ENCODE assay signal across 8 cellular contexts in genomic region chr5:149550267-149550582, GRCh38. TPM values are rescaled to one million over a fixed set of nuclear protein-coding genes. Genes with fewer than 3 reads are reported as not detected.
DNase-seq lines count a peak whose midpoint lies in the region; ATAC-seq and TF ChIP-seq lines count a peak whose summit lies in the region.

No MANE protein-coding gene starts in this region.

- H3F3A ChIP-seq in GM23248 (ENCODE audit: insufficient read depth) = peaks cover 48% of the 10 kb centered on the region

- no peak for TF ChIP-seq CTCF in Peyer's patch (IDR thresholded peaks at IDR 0.05)

- TF ChIP-seq POLR2A in Peyer's patch (IDR thresholded peaks at IDR 0.05) = no peak

- peak; percentile 90 for DNase-seq in GM23248
- DNase-seq in Peyer's patch = no peak
- DNase-seq in NCI-H526 (lab: John Stamatoyannopoulos, UW) = no peak
- DNase-seq in kidney glomerular epithelial cell (lab: John Stamatoyannopoulos, UW) = no peak

- no peaks in the 10 kb centered on the region for H3K9me2 ChIP-seq in GM23248 (ENCODE audit: insufficient read depth)

- peaks cover 10% of the 10 kb centered on the region; the same call in 1 of the 2 replicates for H4K20me1 ChIP-seq in GM23248 (ENCODE audit: insufficient read depth)

- H3K27ac ChIP-seq in GM23248 = peak overlapping the region; percentile 96
- H3K27ac ChIP-seq in Peyer's patch = peak overlapping the region; percentile 92 to 99 (median 98)
- peak overlapping the region; percentile 91 for H3K27ac ChIP-seq in duodenal mucosa (ENCODE audit: low read depth, low read length)
- H3K27ac ChIP-seq in muscle layer of duodenum (ENCODE audit: low read length) = peak overlapping the region; percentile 97

- H3K9me3 ChIP-seq in GM23248 (ENCODE audit: low read depth) (no peaks in the 10 kb centered on the region), Peyer's patch (no peaks in the 10 kb centered on the region), duodenal mucosa (ENCODE audit: control insufficient read depth in 1 of 2, low read length in 2 of 2) (no peaks in the 10 kb centered on the region), muscle layer of duodenum (ENCODE audit: control insufficient read depth in 1 of 2, low read length in 2 of 2) (no peaks in the 10 kb centered on the region)

- H3K4me3 ChIP-seq in GM23248 (peak overlapping the region; percentile 98), Peyer's patch (peak overlapping the region; percentile 62 to 94 (median 72)), duodenal mucosa (ENCODE audit: low read depth in 1 of 2, low read length in 2 of 2) (peak overlapping the region; percentile 79 to 96), muscle layer of duodenum (ENCODE audit: low read depth in 1 of 2, low read length in 2 of 2) (peak overlapping the region; percentile 96 to 99)

- no peak overlapping the region for H2AFZ ChIP-seq in GM23248

- H3K9ac ChIP-seq in GM23248 (peak overlapping the region; percentile 100), duodenal mucosa (ENCODE audit: low read depth in 1 of 2, low read length in 2 of 2) (peak overlapping the region; percentile 94 to 100)

- peaks cover 70% of the 10 kb centered on the region for H3K79me2 ChIP-seq in GM23248 (ENCODE audit: insufficient read depth)

- H3K27me3 ChIP-seq in GM23248 (replicated peaks; ENCODE audit: insufficient read depth) (no peaks in the 10 kb centered on the region), Peyer's patch (no peaks in the 10 kb centered on the region), duodenal mucosa (ENCODE audit: control insufficient read depth in 1 of 2, insufficient read depth in 2 of 2, low read length in 2 of 2) (no peaks in the 10 kb centered on the region), muscle layer of duodenum (ENCODE audit: low read depth, low read length) (no peaks in the 10 kb centered on the region)

- 0 to 1% methylated on average over 12 of the region's 12 CpGs for WGBS in GM23248 (ENCODE audit: low coverage in 1 of 2, low lambda C conversion rate in 2 of 2, missing lambda C conversion rate in 2 of 2), 2 experiments

- H3K4me2 ChIP-seq in GM23248 (ENCODE audit: unreplicated experiment) = peak overlapping the region; percentile 97

- H3K4me1 ChIP-seq in GM23248 (ENCODE audit: insufficient read depth) = peaks cover 32% of the 10 kb centered on the region
- H3K4me1 ChIP-seq in Peyer's patch = peaks cover 0 to 35% (median 8%) of the 10 kb centered on the region in 4 donors
- peaks cover 20 to 31% of the 10 kb centered on the region in 2 donors for H3K4me1 ChIP-seq in duodenal mucosa (ENCODE audit: control insufficient read depth in 1 of 2, insufficient read depth in 2 of 2, low read length in 2 of 2)
- H3K4me1 ChIP-seq in muscle layer of duodenum (ENCODE audit: control insufficient read depth in 1 of 2, insufficient read depth in 2 of 2, low read length in 2 of 2) = peaks cover 12 to 37% of the 10 kb centered on the region in 2 donors

- in situ Hi-C loops in GM23248 (cut with MboI) = loop anchor here (5.0 kb wide), 1 partner anchor 108 kb away; no protein-coding TSS in a partner anchor

- H3K36me3 ChIP-seq in GM23248 (ENCODE audit: low read depth) (peaks cover 44% of the 10 kb centered on the region), Peyer's patch (peaks cover 0 to 27% (median 0%) of the 10 kb centered on the region in 3 donors), duodenal mucosa (ENCODE audit: control insufficient read depth in 1 of 2, insufficient read depth in 2 of 2, low read length in 2 of 2) (peaks cover 18 to 30% of the 10 kb centered on the region in 2 donors), muscle layer of duodenum (ENCODE audit: control insufficient read depth in 1 of 2, insufficient read depth in 2 of 2, low read length in 2 of 2) (peaks cover 5 to 38% of the 10 kb centered on the region in 2 donors)

- ATAC-seq in GM18519 (IDR thresholded peaks at IDR 0.05; ENCODE audit: low FRiP score, unreplicated experiment) (no peak), HG03097 (IDR thresholded peaks at IDR 0.05; ENCODE audit: low FRiP score, unreplicated experiment) (no peak)

RNA-seq across cellular contexts. Expression of gene CSNK1A1, which starts 1.0 kb away (rescaled TPM):
- total RNA-seq in GM23248 (2014; rRNA removed; shearing (Covaris generic)) = 415 and 428 TPM in 2 replicates
- polyA plus RNA-seq in GM23248 (2016; fragmentation: Nextera tagmentation; extraction: Ambion mirVana) = 225 and 228 TPM in 2 replicates
- total RNA-seq in Peyer's patch = 100 to 1,000 TPM; 185 to 253 (median 207) TPM

RNA-seq across cellular contexts. Expression of gene ARHGEF37, which starts 31.1 kb away (rescaled TPM):
- 0.76 and 0.97 TPM in 2 replicates for total RNA-seq in GM23248 (2014; rRNA removed; shearing (Covaris generic))
- 0.42 and 0.51 TPM in 2 replicates for polyA plus RNA-seq in GM23248 (2016; fragmentation: Nextera tagmentation; extraction: Ambion mirVana)
- total RNA-seq in Peyer's patch = 10 to 100 TPM; 10.2 to 21.4 (median 15.3) TPM
